Comparison of ENCODE assay signal across 17 cellular contexts in the genomic region with DNA sequence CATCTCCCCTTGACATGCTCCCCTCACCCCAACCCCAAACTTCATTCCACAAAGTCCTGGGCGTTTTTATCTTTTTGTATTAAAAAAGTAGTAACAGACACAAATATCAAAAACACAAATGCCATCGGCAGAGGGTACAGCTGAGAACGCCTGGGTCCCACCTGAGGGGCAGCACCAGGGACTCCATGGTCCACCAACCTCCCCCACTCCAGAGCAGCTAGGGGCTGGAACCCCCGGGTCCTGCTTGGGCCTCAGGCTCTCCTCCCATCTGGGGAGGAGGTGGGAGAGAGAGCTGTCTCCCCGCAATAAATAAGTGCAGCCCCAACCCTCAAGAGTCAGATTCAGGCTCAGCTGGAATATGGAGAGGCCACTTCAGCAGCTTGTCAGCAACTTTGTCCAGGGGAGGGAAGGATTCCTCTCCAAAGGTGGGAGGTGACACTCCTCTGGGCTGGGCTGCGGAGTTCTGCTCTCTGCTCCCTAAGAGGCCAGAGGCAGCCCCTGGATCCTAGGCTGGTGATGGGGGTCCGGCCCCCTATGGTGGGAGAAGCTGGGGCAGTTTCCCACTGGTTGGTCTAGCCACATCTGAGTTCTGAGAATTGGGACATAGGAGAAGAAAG. TPM values are rescaled to one million over a fixed set of nuclear protein-coding genes. Genes with fewer than 3 reads are reported as not detected.
A peak's percentile ranks its signal among the peaks of the same experiment; 100 is the strongest.
DNase-seq lines count a peak whose midpoint lies in the region; ATAC-seq and TF ChIP-seq lines count a peak whose summit lies in the region.
"Had no signal": no experiment of that assay in that cellular context is flagged by ENCODE, and none has a peak within 500 bp of the region (broad histone marks: within the 10 kb centered on the region; RNA-seq: fewer than 3 reads in every experiment).

No MANE protein-coding gene starts in this region.

- H3K4me1 ChIP-seq in adipocyte (ENCODE audit: control insufficient read depth, insufficient read depth, low read length) (peaks cover 14% of the 10 kb centered on the region), stomach (peaks cover 22 to 60% (median 40%) of the 10 kb centered on the region in 4 donors)

- H3K27ac Mint-ChIP-seq in activated naive CD8-positive, alpha-beta T cell treated with anti-CD3 and anti-CD28 coated beads, Interleukin-2, amount 10 ng/mL, durations not matched to agents 7 days and 5 days: peak overlapping the region; percentile 24
- H3K27ac Mint-ChIP-seq in activated naive CD8-positive, alpha-beta T cell treated with anti-CD3 and anti-CD28 coated beads for 36 hours: no peak overlapping the region
- H3K27ac Mint-ChIP-seq in memory B cell: peak overlapping the region; percentile 62

- peaks cover 4% of the 10 kb centered on the region for H3K27me3 Mint-ChIP-seq in activated naive CD8-positive, alpha-beta T cell treated with anti-CD3 and anti-CD28 coated beads, Interleukin-2, amount 10 ng/mL, durations not matched to agents 7 days and 5 days
- H3K27me3 Mint-ChIP-seq in activated naive CD8-positive, alpha-beta T cell treated with anti-CD3 and anti-CD28 coated beads for 36 hours: peaks cover 4% of the 10 kb centered on the region
- no peaks in the 10 kb centered on the region for H3K27me3 Mint-ChIP-seq in memory B cell
- H3K27me3 Mint-ChIP-seq: IgD-negative memory B cell had no signal

- WGBS in stomach, 5 donors: 89 to 94% (median 93%) methylated on average over 6 to 7 of the region's 7 CpGs

- H3K27me3 ChIP-seq in adipocyte (replicated peaks; ENCODE audit: control insufficient read depth, insufficient read depth, low read length) (no peaks in the 10 kb centered on the region), stomach (no peaks in the 10 kb centered on the region)

- H3K9me3 Mint-ChIP-seq in activated naive CD8-positive, alpha-beta T cell treated with anti-CD3 and anti-CD28 coated beads, Interleukin-2, amount 10 ng/mL, durations not matched to agents 7 days and 5 days: no peaks in the 10 kb centered on the region
- no peaks in the 10 kb centered on the region for H3K9me3 Mint-ChIP-seq in activated naive CD8-positive, alpha-beta T cell treated with anti-CD3 and anti-CD28 coated beads for 36 hours
- no peaks in the 10 kb centered on the region for H3K9me3 Mint-ChIP-seq in memory B cell
- H3K9me3 Mint-ChIP-seq: IgD-negative memory B cell had no signal

- no peak for TF ChIP-seq POLR2A in stomach (IDR thresholded peaks at IDR 0.05)

- no peak for TF ChIP-seq CTCF in stomach (IDR thresholded peaks at IDR 0.05)

- intact Hi-C loops in stomach (cut with DNase I; ENCODE audit: low total_unique reads): no loop called here

- H3K27ac ChIP-seq in stomach: peak overlapping the region; percentile 42 to 100 (median 86)
- H3K27ac ChIP-seq: SK-N-MC had no signal

- POLR2A ChIA-PET in activated naive CD8-positive, alpha-beta T cell treated with anti-CD3 and anti-CD28 coated beads, Interleukin-2, amount 10 ng/mL, durations not matched to agents 7 days and 5 days (lab: Charles Lee): interaction anchor here (0.9 to 4.5 kb wide), 7 partner anchors 11 to 47 kb away, joined by 3 to 39 read pairs (median 4); a partner anchor contains a TSS

- ATAC-seq in activated naive CD8-positive, alpha-beta T cell treated with anti-CD3 and anti-CD28 coated beads, Interleukin-2, amount 10 ng/mL, durations not matched to agents 7 days and 5 days (ENCODE audit: low read depth): no peak
- ATAC-seq in memory B cell (ENCODE audit: low read depth): no peak
- ATAC-seq: esophagus mucosa had no signal

- peaks cover 3% of the 10 kb centered on the region for H3K36me3 Mint-ChIP-seq in activated naive CD8-positive, alpha-beta T cell treated with anti-CD3 and anti-CD28 coated beads, Interleukin-2, amount 10 ng/mL, durations not matched to agents 7 days and 5 days
- peaks cover 7% of the 10 kb centered on the region for H3K36me3 Mint-ChIP-seq in activated naive CD8-positive, alpha-beta T cell treated with anti-CD3 and anti-CD28 coated beads for 36 hours
- H3K36me3 Mint-ChIP-seq in memory B cell: peaks cover 8% of the 10 kb centered on the region
- H3K36me3 Mint-ChIP-seq: IgD-negative memory B cell had no signal

- no peak overlapping the region for H3K4me3 Mint-ChIP-seq in activated naive CD8-positive, alpha-beta T cell treated with anti-CD3 and anti-CD28 coated beads, Interleukin-2, amount 10 ng/mL, durations not matched to agents 7 days and 5 days
- H3K4me3 Mint-ChIP-seq in activated naive CD8-positive, alpha-beta T cell treated with anti-CD3 and anti-CD28 coated beads for 36 hours: no peak overlapping the region
- H3K4me3 Mint-ChIP-seq in memory B cell: peak overlapping the region; percentile 56

- no peak for DNase-seq in activated naive CD8-positive, alpha-beta T cell treated with anti-CD3 and anti-CD28 coated beads, Interleukin-2, amount 10 ng/mL, durations not matched to agents 7 days and 5 days
- DNase-seq in activated naive CD8-positive, alpha-beta T cell treated with anti-CD3 and anti-CD28 coated beads for 36 hours: no peak
- DNase-seq in adipocyte (ENCODE audit: low read depth): no peak
- no peak for DNase-seq in memory B cell (ENCODE audit: low spot score in 2 of 2)
- DNase-seq in stomach: no peak
- DNase-seq in HK-2 (ENCODE audit: unreplicated experiment): no peak
- no peak for DNase-seq in NK-92 treated with Interleukin-12 subunit alpha and Interleukin-12 subunit beta, amount 100 ng/mL, for 24 hours (lab: John Stamatoyannopoulos, UW)
- DNase-seq in GF-D8 (lab: John Stamatoyannopoulos, UW): no peak
- DNase-seq: activated CD4-positive, alpha-beta T cell treated with anti-CD3 and anti-CD28 coated beads, Interleukin-2, amount 50 U/mL, for 4 hours; anterior cingulate cortex; kidney; NCI-H2029; NCI-H524 had no signal

- H3K9me3 ChIP-seq in adipocyte (ENCODE audit: control insufficient read depth, low read length) (no peaks in the 10 kb centered on the region), stomach (no peaks in the 10 kb centered on the region)

- H3K4me1 Mint-ChIP-seq in activated naive CD8-positive, alpha-beta T cell treated with anti-CD3 and anti-CD28 coated beads, Interleukin-2, amount 10 ng/mL, durations not matched to agents 7 days and 5 days: peaks cover 4% of the 10 kb centered on the region
- peaks cover 3% of the 10 kb centered on the region for H3K4me1 Mint-ChIP-seq in activated naive CD8-positive, alpha-beta T cell treated with anti-CD3 and anti-CD28 coated beads for 36 hours
- peaks cover 3% of the 10 kb centered on the region for H3K4me1 Mint-ChIP-seq in memory B cell

- no peak overlapping the region for H3K4me3 ChIP-seq in adipocyte (ENCODE audit: low read length)
- no peak overlapping the region for H3K4me3 ChIP-seq in stomach
- H3K4me3 ChIP-seq: SK-N-MC had no signal

- TF ChIP-seq EP300 in stomach (IDR thresholded peaks at IDR 0.05): no peak

- H3K36me3 ChIP-seq in adipocyte (ENCODE audit: control insufficient read depth, insufficient read depth, low read length, severe bottlenecking) (peaks cover 70% of the 10 kb centered on the region), stomach (peaks cover 61 to 63% (median 63%) of the 10 kb centered on the region in 4 donors)

- H3K9ac ChIP-seq in adipocyte (ENCODE audit: low read length): peak overlapping the region; percentile 42

RNA-seq across cellular contexts. Expression of a gene that starts 11.7 kb away (rescaled TPM):
- 10 to 100 TPM; 52.7 to 53.6 TPM for total RNA-seq in activated naive CD8-positive, alpha-beta T cell treated with anti-CD3 and anti-CD28 coated beads, Interleukin-2, amount 10 ng/mL, durations not matched to agents 7 days and 5 days
- 10 to 100 TPM; 55.7 to 56.1 TPM for total RNA-seq in activated naive CD8-positive, alpha-beta T cell treated with anti-CD3 and anti-CD28 coated beads for 36 hours
- total RNA-seq in stomach: 100 to 1,000 TPM in 3 of 5 donors, 10 to 100 TPM in 2; 16.2 to 163 (median 137) TPM
- polyA plus RNA-seq in stomach: 10 to 100 TPM; 47.2 to 69.4 (median 66.7) TPM

RNA-seq across cellular contexts. Expression of a gene that starts 16.6 kb away (rescaled TPM):
- under 1 TPM; 0.23 to 0.75 TPM for total RNA-seq in activated naive CD8-positive, alpha-beta T cell treated with anti-CD3 and anti-CD28 coated beads, Interleukin-2, amount 10 ng/mL, durations not matched to agents 7 days and 5 days
- 1 to 10 TPM; 1.9 to 2.0 TPM for total RNA-seq in activated naive CD8-positive, alpha-beta T cell treated with anti-CD3 and anti-CD28 coated beads for 36 hours
- total RNA-seq in stomach: not detected
- under 1 TPM in 2 of 3 donors, not detected in 1; 0.58 to 0.92 TPM for polyA plus RNA-seq in stomach
- polyA plus RNA-seq: IgD-negative memory B cell had no signal

RNA-seq across cellular contexts. Expression of a gene that starts 22.2 kb away (rescaled TPM):
- not detected for total RNA-seq in activated naive CD8-positive, alpha-beta T cell treated with anti-CD3 and anti-CD28 coated beads, Interleukin-2, amount 10 ng/mL, durations not matched to agents 7 days and 5 days
- total RNA-seq in activated naive CD8-positive, alpha-beta T cell treated with anti-CD3 and anti-CD28 coated beads for 36 hours: under 1 TPM in 1 of 2 experiments, not detected in 1; 0.10 TPM
- not detected for total RNA-seq in stomach
- polyA plus RNA-seq in stomach: under 1 TPM in 2 of 3 donors, not detected in 1; 0.12 to 0.43 TPM
- total RNA-seq: kidney, posterior vena cava had no signal
- polyA plus RNA-seq: IgD-negative memory B cell had no signal

RNA-seq across cellular contexts. Expression of a gene that starts 22.2 kb away (rescaled TPM):
- 100 to 1,000 TPM; 116 to 118 TPM for total RNA-seq in activated naive CD8-positive, alpha-beta T cell treated with anti-CD3 and anti-CD28 coated beads, Interleukin-2, amount 10 ng/mL, durations not matched to agents 7 days and 5 days
- total RNA-seq in activated naive CD8-positive, alpha-beta T cell treated with anti-CD3 and anti-CD28 coated beads for 36 hours: 10 to 100 TPM; 27.7 to 28.4 TPM
- 100 to 1,000 TPM in 1 of 5 donors, 10 to 100 TPM in 2, 1 to 10 TPM in 2; 6.7 to 104 (median 17.3) TPM for total RNA-seq in stomach
- polyA plus RNA-seq in stomach: 10 to 100 TPM; 32.4 to 58.8 (median 43.1) TPM

RNA-seq across cellular contexts. Expression of a gene that starts 35.7 kb away (rescaled TPM):
- 10 to 100 TPM; 39.5 to 46.4 TPM for total RNA-seq in activated naive CD8-positive, alpha-beta T cell treated with anti-CD3 and anti-CD28 coated beads, Interleukin-2, amount 10 ng/mL, durations not matched to agents 7 days and 5 days
- 10 to 100 TPM; 26.0 to 26.3 TPM for total RNA-seq in activated naive CD8-positive, alpha-beta T cell treated with anti-CD3 and anti-CD28 coated beads for 36 hours
- 10 to 100 TPM in 3 of 5 donors, 1 to 10 TPM in 2; 5.2 to 37.6 (median 14.9) TPM for total RNA-seq in stomach
- 10 to 100 TPM in 1 of 3 donors, 1 to 10 TPM in 2; 6.3 to 10.3 (median 8.0) TPM for polyA plus RNA-seq in stomach
